Comparison of ENCODE assay signal across 10 cellular contexts in genomic region chr1:109632671-109633346, GRCh38. TPM values are rescaled to one million over a fixed set of nuclear protein-coding genes. Genes with fewer than 3 reads are reported as not detected.
DNase-seq lines count a peak whose midpoint lies in the region; ATAC-seq and TF ChIP-seq lines count a peak whose summit lies in the region.
"Had no signal": no experiment of that assay in that cellular context is flagged by ENCODE, and none has a peak within 500 bp of the region (broad histone marks: within the 10 kb centered on the region; RNA-seq: fewer than 3 reads in every experiment).

No MANE protein-coding gene starts in this region.

- peak overlapping the region; percentile 63 for H3K27ac Mint-ChIP-seq in neural progenitor cell

- no peak for TF ChIP-seq CTCF in neural progenitor cell (IDR thresholded peaks at IDR 0.05)

- no peak overlapping the region for H3K4me3 Mint-ChIP-seq in neural progenitor cell

- ATAC-seq in GM18511 (IDR thresholded peaks at IDR 0.05; ENCODE audit: unreplicated experiment): no peak
- no peak for ATAC-seq in HG02973 (IDR thresholded peaks at IDR 0.05; ENCODE audit: unreplicated experiment)

- peaks cover 2% of the 10 kb centered on the region for H3K27me3 Mint-ChIP-seq in neural progenitor cell (ENCODE audit: insufficient read depth, low read depth)

- peaks cover 13% of the 10 kb centered on the region for H3K36me3 Mint-ChIP-seq in neural progenitor cell

- no peaks in the 10 kb centered on the region for H4K20me1 ChIP-seq in neural progenitor cell (ENCODE audit: low read depth)

- DNase-seq in ELF-1 (ENCODE audit: low read depth, low spot score) (peak; percentile 63), NCI-H2171 (lab: John Stamatoyannopoulos, UW) (peak; percentile 81), neural progenitor cell (ENCODE audit: low spot score) (peak; percentile 72), epidermal melanocyte (ENCODE audit: insufficient read length, low spot score) (no peak)
- no peak for DNase-seq in activated CD4-positive, CD25-positive, alpha-beta regulatory T cell (lab: John Stamatoyannopoulos, UW)
- DNase-seq: activated CD4-positive, alpha-beta T cell treated with anti-CD3 and anti-CD28 coated beads for 48 hours had no signal

- no peak overlapping the region for H2AFZ ChIP-seq in neural progenitor cell (replicated peaks)

- peaks cover 9% of the 10 kb centered on the region for H3F3A ChIP-seq in neural progenitor cell (ENCODE audit: low read depth)

- no peak overlapping the region for H3K4me3 ChIP-seq in neural progenitor cell

- no peaks in the 10 kb centered on the region for H3K9me3 ChIP-seq in neural progenitor cell (ENCODE audit: low read depth)

- H3K4me2 ChIP-seq in neural progenitor cell: peak overlapping the region; percentile 49

- no peaks in the 10 kb centered on the region for H3K36me3 ChIP-seq in neural progenitor cell

- H3K27ac ChIP-seq in cingulate gyrus (ENCODE audit: low read depth, low read length) (peak overlapping the region; percentile 54), neural progenitor cell (peak overlapping the region; percentile 78)

- peaks cover 21% of the 10 kb centered on the region for H3K4me1 ChIP-seq in neural progenitor cell

- H3K79me2 ChIP-seq in neural progenitor cell (ENCODE audit: low read depth): no peaks in the 10 kb centered on the region

- no peaks in the 10 kb centered on the region for H3K9me3 Mint-ChIP-seq in neural progenitor cell

- H3K27me3 ChIP-seq in neural progenitor cell: no peaks in the 10 kb centered on the region

- no peak overlapping the region for H3K9ac ChIP-seq in neural progenitor cell

- H3K4me1 Mint-ChIP-seq in neural progenitor cell: peaks cover 24% of the 10 kb centered on the region

RNA-seq across cellular contexts. Expression of gene AMPD2, which starts 13.2 kb away (rescaled TPM):
- 22.9 and 49.8 TPM in 2 replicates for total RNA-seq in neural progenitor cell (ENCODE audit: low replicate concordance)

RNA-seq across cellular contexts. Expression of gene GNAT2, which starts 13.4 kb away (rescaled TPM):
- 0.25 TPM in 1 of 2 replicates, not detected in the other for total RNA-seq in neural progenitor cell (ENCODE audit: low replicate concordance)
- total RNA-seq: frontal cortex had no signal

RNA-seq across cellular contexts. Expression of gene GSTM4, which starts 23.1 kb away (rescaled TPM):
- total RNA-seq in neural progenitor cell (ENCODE audit: low replicate concordance): 4.3 and 17.3 TPM in 2 replicates

RNA-seq across cellular contexts. Expression of gene GSTM2, which starts 35.0 kb away (rescaled TPM):
- 15.6 and 24.2 TPM in 2 replicates for total RNA-seq in neural progenitor cell (ENCODE audit: low replicate concordance)

RNA-seq across cellular contexts. Expression of gene GSTM1, which starts 54.8 kb away (rescaled TPM):
- 13.8 and 20.8 TPM in 2 replicates for total RNA-seq in neural progenitor cell (ENCODE audit: low replicate concordance)

Comparison
In these comparisons a context has a peak if more than half of its experiments do, and no peak if none do; other contexts are left out.
1. DNase-seq: peak in ELF-1 (single experiment), NCI-H2171 (single experiment) and neural progenitor cell (single experiment); none in activated CD4-positive, CD25-positive, alpha-beta regulatory T cell (0 of 4) and epidermal melanocyte (single experiment).